In genomic region chr9:99818439-99818992, GRCh38 we compare ENCODE assay signal across 8 cellular contexts. TPM values are rescaled to one million over a fixed set of nuclear protein-coding genes. Genes with fewer than 3 reads are reported as not detected.
DNase-seq lines count a peak whose midpoint lies in the region; ATAC-seq and TF ChIP-seq lines count a peak whose summit lies in the region.

No MANE protein-coding gene starts in this region.

- peaks cover 0 to 2% (median 0%) of the 10 kb centered on the region in 3 donors for H3K36me3 ChIP-seq in skeletal muscle tissue (ENCODE audit: control insufficient read depth in 3 of 3, insufficient read depth in 3 of 3, low read length in 3 of 3)

- H3K9ac ChIP-seq in skeletal muscle tissue (ENCODE audit: low read depth in 1 of 3, low read length in 3 of 3): peak overlapping the region; percentile 89 to 95 (median 94)

- no peak for ATAC-seq in SK-N-SH treated with all-trans-retinoic acid at 6 μM for 48 hours
- no peak for ATAC-seq in sciatic nerve

- peak; percentile 8 for DNase-seq in DMS53 (lab: John Stamatoyannopoulos, UW)
- no peak for DNase-seq in DMS53 treated with DMSO at 0.1 percent for 48 hours (lab: John Stamatoyannopoulos, UW; ENCODE audit: unreplicated experiment)
- peak; percentile 58 for DNase-seq in foreskin melanocyte
- DNase-seq in NK-92 treated with Interleukin-12 subunit alpha and Interleukin-12 subunit beta, amount 100 ng/mL, for 24 hours (lab: John Stamatoyannopoulos, UW): no peak
- DNase-seq in sciatic nerve (ENCODE audit: low spot score): no peak
- no peak for DNase-seq in kidney tubule cell (ENCODE audit: low spot score)

- peak overlapping the region; percentile 99 for H3K27ac ChIP-seq in skeletal muscle tissue (ENCODE audit: low read depth, low read length)

- H3K4me1 ChIP-seq in skeletal muscle tissue (ENCODE audit: control insufficient read depth in 3 of 3, insufficient read depth in 3 of 3, low read length in 3 of 3): peaks cover 18 to 45% (median 21%) of the 10 kb centered on the region in 3 donors

- intact Hi-C loops in sciatic nerve (cut with DNase I): no loop called here

- no peaks in the 10 kb centered on the region for H3K9me3 ChIP-seq in skeletal muscle tissue (ENCODE audit: control insufficient read depth in 3 of 3, low read length in 3 of 3)

- no peaks in the 10 kb centered on the region for H3K27me3 ChIP-seq in skeletal muscle tissue (ENCODE audit: control insufficient read depth in 3 of 3, insufficient read depth in 3 of 3, low read length in 3 of 3)

- H3K4me3 ChIP-seq in skeletal muscle tissue (ENCODE audit: low read length in 3 of 3): peak overlapping the region; percentile 82 to 93 (median 89)

TF ChIP-seq in SK-N-SH treated with all-trans-retinoic acid at 6 μM for 48 hours, 23 proteins besides CTCF, POLR2A, EP300 and RAD21:
- TF ChIP-seq RARB (CRISPR knock-in tag; IDR thresholded peaks at IDR 0.05): no peak
- no peak for TF ChIP-seq ZFP3 (CRISPR knock-in tag; IDR thresholded peaks at IDR 0.05)
- 0 out of 2 replicates have a peak, but pooled peaks have one; percentile 9 for TF ChIP-seq ZNF70 (CRISPR knock-in tag; IDR thresholded peaks at IDR 0.05)

RNA-seq across cellular contexts. Expression of gene NR4A3, which starts 3.2 kb away (rescaled TPM):
- 2.1 TPM for total RNA-seq in skeletal muscle tissue
- 42.2 TPM for total RNA-seq in sciatic nerve

Comparison
In these comparisons a context has a peak if more than half of its experiments do, and no peak if none do; other contexts are left out.
1. DNase-seq: peak in DMS53 (single experiment) and foreskin melanocyte (single experiment); none in DMS53 treated with DMSO at 0.1 percent for 48 hours (single experiment), NK-92 treated with Interleukin-12 subunit alpha and Interleukin-12 subunit beta, amount 100 ng/mL, for 24 hours (single experiment), sciatic nerve (single experiment) and kidney tubule cell (single experiment).
2. RNA of gene NR4A3, which starts 3.2 kb away (total RNA-seq): 42.2 TPM in sciatic nerve (single experiment); 2.1 TPM in skeletal muscle tissue (single experiment); every median in the first group is over 10 times any median in the second.